2 cellular contexts compared by ENCODE assay signal in the genomic region with DNA sequence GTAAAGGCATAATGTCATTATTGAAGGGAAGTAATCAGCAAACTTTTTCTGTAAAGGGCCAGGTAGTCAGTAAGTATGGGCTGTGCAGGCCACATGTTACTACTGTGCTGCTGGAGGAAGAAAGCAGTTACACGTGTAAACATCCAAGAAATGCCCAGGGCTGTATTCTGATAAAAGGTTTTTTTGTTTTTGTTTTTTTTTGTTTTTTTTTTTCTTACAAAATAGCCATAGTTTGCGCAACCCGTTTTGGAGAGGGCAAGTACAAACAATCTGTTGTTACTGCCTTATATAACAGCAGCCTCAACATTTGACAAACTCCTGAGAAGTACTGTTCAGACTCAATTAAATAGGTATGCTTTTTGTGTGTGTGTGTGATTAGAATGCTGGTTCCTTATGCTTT.
TF ChIP-seq lines count a peak whose summit lies in the region.

No MANE protein-coding gene starts in this region.

TF ChIP-seq in IMR-90, 13 proteins besides CTCF, POLR2A, EP300 and RAD21:
- TF ChIP-seq RCOR1 (IDR thresholded peaks at IDR 0.05; ENCODE audit: insufficient replicate concordance, low read length) = no peak
- peak; percentile 50; the same call in 1 of the 2 replicates for TF ChIP-seq CEBPB (IDR thresholded peaks at IDR 0.05; ENCODE audit: low read depth, low read length)
TF ChIP-seq in IMR-90: peak in this region for 1.

TF ChIP-seq in HepG2, 621 proteins besides CTCF, POLR2A, EP300 and RAD21:
- TF ChIP-seq CBX1 (IDR thresholded peaks at IDR 0.05; ENCODE audit: low read depth) = no peak
- peak; percentile 30; the same call in 1 of the 2 replicates for TF ChIP-seq SOX5 (CRISPR knock-in tag; IDR thresholded peaks at IDR 0.05; ENCODE audit: borderline replicate concordance)
- TF ChIP-seq FOXP1 (IDR thresholded peaks at IDR 0.05) = no peak
- TF ChIP-seq FOXP1 (CRISPR knock-in tag; IDR thresholded peaks at IDR 0.05) = 0 out of 2 replicates have a peak, but pooled peaks have one; percentile 36
- TF ChIP-seq CEBPG (CRISPR knock-in tag; IDR thresholded peaks at IDR 0.05) = peak; percentile 38; the same call in 1 of the 2 replicates
- peak; percentile 62; the same call in 1 of the 2 replicates for TF ChIP-seq CEBPB (IDR thresholded peaks at IDR 0.05; ENCODE audit: borderline replicate concordance, low read depth, low read length)
TF ChIP-seq in HepG2: peak in this region for 4.
